Comparison of ENCODE assay signal across 7 cellular contexts in genomic region chr1:58903450-58904298, GRCh38.
A peak's percentile ranks its signal among the peaks of the same experiment; 100 is the strongest.
DNase-seq lines count a peak whose midpoint lies in the region; ATAC-seq and TF ChIP-seq lines count a peak whose summit lies in the region.

No MANE protein-coding gene starts in this region.

- H3K9ac ChIP-seq in mammary epithelial cell (ENCODE audit: insufficient read depth, low read length): peak overlapping the region; percentile 83
- peak overlapping the region; percentile 63 for H3K9ac ChIP-seq in smooth muscle cell (ENCODE audit: low read depth)

- H3K4me3 ChIP-seq in mammary epithelial cell (replicated peaks in 1 of 3; ENCODE audit: insufficient read depth in 1 of 3, low read depth in 2 of 3, low read length in 3 of 3): peak overlapping the region; percentile 14 to 52 (median 48)
- peak overlapping the region; percentile 47 for H3K4me3 ChIP-seq in smooth muscle cell

- H2AFZ ChIP-seq in mammary epithelial cell (ENCODE audit: low read depth, low read length): peak overlapping the region; percentile 88
- peak overlapping the region; percentile 80 for H2AFZ ChIP-seq in smooth muscle cell (ENCODE audit: low read depth)

- H3K9me3 Mint-ChIP-seq in WTC11: no peaks in the 10 kb centered on the region

- no peaks in the 10 kb centered on the region for H3K36me3 ChIP-seq in mammary epithelial cell (ENCODE audit: insufficient read depth, low read length)
- H3K36me3 ChIP-seq in smooth muscle cell (ENCODE audit: low read depth): no peaks in the 10 kb centered on the region

- H3K9me3 ChIP-seq in mammary epithelial cell (replicated peaks; ENCODE audit: insufficient read depth, low read length) (no peaks in the 10 kb centered on the region), smooth muscle cell (replicated peaks; ENCODE audit: low read depth) (no peaks in the 10 kb centered on the region)

- H3K79me2 ChIP-seq in mammary epithelial cell (ENCODE audit: insufficient read depth, low read length) (no peaks in the 10 kb centered on the region), smooth muscle cell (ENCODE audit: low read depth) (no peaks in the 10 kb centered on the region)

- ATAC-seq in GM18502 (IDR thresholded peaks at IDR 0.05; ENCODE audit: poor library complexity, unreplicated experiment) (peak; percentile 89), HG02678 (IDR thresholded peaks at IDR 0.05; ENCODE audit: unreplicated experiment) (peak; percentile 86), WTC11 (peak; percentile 85)

- in situ Hi-C loops in mammary epithelial cell (cut with MboI; ENCODE audit: low sequenced_read_pairs in 2 of 2): loop anchor here in 1 of 2 donors (10.0 kb wide), 1 partner anchor 119 kb away; the partner anchor contains the start of gene JUN

- peaks cover 32% of the 10 kb centered on the region for H3K4me1 ChIP-seq in mammary epithelial cell (ENCODE audit: insufficient read depth, low read length)
- peaks cover 12% of the 10 kb centered on the region for H3K4me1 ChIP-seq in smooth muscle cell (ENCODE audit: low read depth)

- CTCF ChIA-PET in WTC11 (lab: Charles Lee): interaction anchor here (0.6 kb wide), 2 partner anchors 90 to 120 kb away, joined by 4 to 5 read pairs; partner anchors contain the start of gene JUN
- CTCF ChIA-PET in mammary epithelial cell (lab: Charles Lee; ENCODE audit: low non-redundant PET): no interaction called here

- TSS peak; percentile 80 for BruUV-seq in mammary epithelial cell (replicated peaks; lab: Mats Ljungman, UMichigan)

- H3K4me3 Mint-ChIP-seq in WTC11: peak overlapping the region; percentile 63

- peaks cover 8% of the 10 kb centered on the region for H3K27me3 Mint-ChIP-seq in WTC11 (ENCODE audit: low read depth)

- H3K27ac ChIP-seq in mammary epithelial cell (ENCODE audit: insufficient read depth, low read depth, low read length) (peak overlapping the region; percentile 72), smooth muscle cell (ENCODE audit: low read depth) (peak overlapping the region; percentile 84)

- H3K27ac Mint-ChIP-seq in WTC11: no peak overlapping the region

- H3K36me3 Mint-ChIP-seq in WTC11: no peaks in the 10 kb centered on the region

- 3% methylated on average over 16 of the region's 73 CpGs for WGBS in mammary epithelial cell (ENCODE audit: low coverage, missing lambda C conversion rate)
- 2% methylated on average over 61 of the region's 73 CpGs for WGBS in smooth muscle cell (ENCODE audit: low lambda C conversion rate)

- intact Hi-C loops in mammary epithelial cell (cut with micrococcal nuclease): loop anchor here (1.0 to 10.0 kb wide), 5 partner anchors 55 to 393 kb away; partner anchors contain the start of genes FGGY and JUN

- H3K27me3 ChIP-seq in mammary epithelial cell (ENCODE audit: insufficient read depth, low read length) (no peaks in the 10 kb centered on the region), smooth muscle cell (ENCODE audit: low read depth) (no peaks in the 10 kb centered on the region)

- POLR2A ChIA-PET in WTC11 (lab: Charles Lee): interaction anchor here (0.7 to 1.4 kb wide), 2 partner anchors 45 to 120 kb away, joined by 3 to 10 read pairs; partner anchors contain the start of gene JUN

- H3K4me2 ChIP-seq in mammary epithelial cell (ENCODE audit: insufficient read depth, low read depth, low read length) (peak overlapping the region; percentile 97), smooth muscle cell (peak overlapping the region; percentile 81)

- H3F3A ChIP-seq in smooth muscle cell (ENCODE audit: low read depth): peaks cover 44% of the 10 kb centered on the region

- TF ChIP-seq CTCF in WTC11 (IDR thresholded peaks at IDR 0.05) (no peak), mammary epithelial cell (conservative IDR thresholded peaks at IDR 0.05 in 1 of 2, IDR thresholded peaks at IDR 0.05 in 1 of 2; ENCODE audit: extremely low read depth in 1 of 2, insufficient read depth in 1 of 2, low read depth in 1 of 2, low read length in 2 of 2) (no peak), smooth muscle cell (IDR thresholded peaks at IDR 0.05; ENCODE audit: borderline replicate concordance, insufficient read depth, poor library complexity, severe bottlenecking) (no peak)

- peaks cover 19% of the 10 kb centered on the region for H3K4me1 Mint-ChIP-seq in WTC11

- DNase-seq in NCI-H2029 (lab: John Stamatoyannopoulos, UW) (peak; percentile 92), WTC11 (ENCODE audit: low spot score) (peak; percentile 71), mammary epithelial cell (peak; percentile 84), iPS-NIHi7 (ENCODE audit: extremely low spot score) (peak; percentile 79), smooth muscle cell (lab: John Stamatoyannopoulos, UW; ENCODE audit: unreplicated experiment) (peak; percentile 73)

- dilution Hi-C loops in mammary epithelial cell (cut with HindIII; ENCODE audit: low sequenced_read_pairs): no loop called here

- H4K20me1 ChIP-seq in mammary epithelial cell (ENCODE audit: insufficient read depth, low read length): no peaks in the 10 kb centered on the region
- no peaks in the 10 kb centered on the region for H4K20me1 ChIP-seq in smooth muscle cell (ENCODE audit: low read depth)

TF ChIP-seq in WTC11, 78 proteins besides CTCF, POLR2A, EP300 and RAD21 (continues in another document):
- TF ChIP-seq MYBL2 (CRISPR knock-in tag; IDR thresholded peaks at IDR 0.05) (peak; percentile 58; the same call in 1 of the 2 replicates), GABPB1 (CRISPR knock-in tag; IDR thresholded peaks at IDR 0.05) (0 out of 2 replicates have a peak, but pooled peaks have one; percentile 29), SMAD4 (CRISPR knock-in tag; IDR thresholded peaks at IDR 0.05) (no peak), HMGXB4 (CRISPR knock-in tag; IDR thresholded peaks at IDR 0.05) (peak; percentile 29; the same call in 1 of the 2 replicates), ZNF121 (CRISPR knock-in tag; IDR thresholded peaks at IDR 0.05) (no peak), TCF7 (CRISPR knock-in tag; IDR thresholded peaks at IDR 0.05; ENCODE audit: low read depth) (peak; percentile 50; the same call in 1 of the 2 replicates), ZBTB43 (CRISPR knock-in tag; IDR thresholded peaks at IDR 0.05) (peak; percentile 46; the same call in 1 of the 2 replicates), ZNF138 (CRISPR knock-in tag; conservative IDR thresholded peaks at IDR 0.05) (no peak), TEAD1 (CRISPR knock-in tag; IDR thresholded peaks at IDR 0.05) (no peak), ETV6 (CRISPR knock-in tag; IDR thresholded peaks at IDR 0.05) (peak; percentile 79; the same call in 1 of the 2 replicates), E2F1 (CRISPR knock-in tag; IDR thresholded peaks at IDR 0.05) (no peak), SP1 (CRISPR knock-in tag; conservative IDR thresholded peaks at IDR 0.05) (peak; percentile 69; the same call in 1 of the 2 replicates), KAT7 (CRISPR knock-in tag; IDR thresholded peaks at IDR 0.05; ENCODE audit: borderline replicate concordance) (peak; percentile 36; the same call in 1 of the 2 replicates)
- TF ChIP-seq, protein P1, sequence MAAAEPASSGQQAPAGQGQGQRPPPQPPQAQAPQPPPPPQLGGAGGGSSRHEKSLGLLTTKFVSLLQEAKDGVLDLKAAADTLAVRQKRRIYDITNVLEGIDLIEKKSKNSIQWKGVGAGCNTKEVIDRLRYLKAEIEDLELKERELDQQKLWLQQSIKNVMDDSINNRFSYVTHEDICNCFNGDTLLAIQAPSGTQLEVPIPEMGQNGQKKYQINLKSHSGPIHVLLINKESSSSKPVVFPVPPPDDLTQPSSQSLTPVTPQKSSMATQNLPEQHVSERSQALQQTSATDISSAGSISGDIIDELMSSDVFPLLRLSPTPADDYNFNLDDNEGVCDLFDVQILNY (CRISPR knock-in tag; IDR thresholded peaks at IDR 0.05): 0 out of 2 replicates have a peak, but pooled peaks have one; percentile 70

Comparison
In these comparisons a context has a peak if more than half of its experiments do, and no peak if none do; other contexts are left out.
1. Peak in every context shown above with its lines: DNase-seq, ATAC-seq, H3K4me3 ChIP-seq and H3K27ac ChIP-seq.